ENCODE assay signal across 8 cellular contexts in the genomic region with DNA sequence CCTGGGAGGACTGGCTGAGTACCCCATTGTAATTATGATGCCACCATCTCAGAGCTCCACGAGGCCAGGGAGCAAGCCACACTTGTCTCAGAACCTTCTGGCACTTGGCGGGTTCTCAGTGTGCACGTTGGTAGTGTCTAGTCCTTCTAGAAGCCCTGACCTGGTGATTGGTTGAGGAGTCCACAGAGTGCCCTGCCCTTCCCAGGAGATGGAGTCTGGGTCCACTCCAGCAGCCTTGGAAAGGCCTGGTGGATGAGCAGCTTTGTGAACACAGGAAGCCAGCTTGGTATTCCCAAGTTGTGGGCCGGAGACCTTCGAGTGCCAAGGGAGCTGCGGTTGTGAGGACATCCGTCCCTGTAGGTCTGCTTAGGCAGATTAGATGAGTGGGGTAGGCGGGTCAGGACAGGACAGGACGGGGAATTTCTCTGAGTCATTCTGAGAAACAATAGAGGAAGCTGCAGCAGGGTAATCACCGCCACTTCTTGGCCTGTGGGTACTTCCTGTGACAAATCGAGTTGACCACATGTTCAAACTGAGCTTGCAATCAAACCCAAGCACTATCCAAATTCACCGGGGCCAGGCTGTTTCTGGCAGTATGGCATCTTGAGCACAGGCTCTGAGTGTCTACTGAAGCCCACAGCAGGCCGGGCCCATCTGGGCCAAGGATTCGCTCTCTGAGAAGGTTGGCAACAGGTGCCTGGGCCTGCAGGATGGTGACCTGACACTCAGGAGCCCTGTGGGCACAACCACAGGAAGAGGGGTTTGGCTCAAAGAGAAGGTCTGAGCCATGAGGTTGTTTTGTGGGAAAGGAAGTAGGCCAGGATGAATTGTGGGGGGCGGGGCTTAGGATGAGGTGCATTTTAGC.
DNase-seq lines count a peak whose midpoint lies in the region; ATAC-seq and TF ChIP-seq lines count a peak whose summit lies in the region.

No MANE protein-coding gene starts in this region.

- H3K4me3 ChIP-seq in foreskin fibroblast (ENCODE audit: low read depth in 1 of 2, low read length in 2 of 2) (no peak overlapping the region), ovary (no peak overlapping the region)

- peak; percentile 97 for ATAC-seq in HG03025 (IDR thresholded peaks at IDR 0.05; ENCODE audit: low FRiP score, unreplicated experiment)

- H3K9me3 Mint-ChIP-seq in activated T-cell treated with anti-CD3 and anti-CD28 coated beads, Interleukin-2, amount 50 U/mL, for 24 hours: no peaks in the 10 kb centered on the region

- H3K4me1 ChIP-seq in ovary (ENCODE audit: insufficient read depth): no peaks in the 10 kb centered on the region

- 87 to 91% (median 87%) methylated on average over 15 of the region's 15 CpGs for WGBS in ovary, 3 donors

- H3K4me3 Mint-ChIP-seq in activated T-cell treated with anti-CD3 and anti-CD28 coated beads, Interleukin-2, amount 50 U/mL, for 24 hours: peak overlapping the region; percentile 61

- TF ChIP-seq EP300 in ovary (IDR thresholded peaks at IDR 0.05): no peak

- TF ChIP-seq CTCF in foreskin fibroblast (IDR thresholded peaks at IDR 0.05; ENCODE audit: low read depth, low read length) (no peak), ovary (IDR thresholded peaks at IDR 0.05) (no peak)

- H3K4me1 Mint-ChIP-seq in activated T-cell treated with anti-CD3 and anti-CD28 coated beads, Interleukin-2, amount 50 U/mL, for 24 hours (ENCODE audit: low read depth): peaks cover 47% of the 10 kb centered on the region

- H3K27me3 Mint-ChIP-seq in activated T-cell treated with anti-CD3 and anti-CD28 coated beads, Interleukin-2, amount 50 U/mL, for 24 hours: no peaks in the 10 kb centered on the region

- H3K27ac Mint-ChIP-seq in activated T-cell treated with anti-CD3 and anti-CD28 coated beads, Interleukin-2, amount 50 U/mL, for 24 hours: peak overlapping the region; percentile 89

- no peaks in the 10 kb centered on the region for H3K27me3 ChIP-seq in ovary

- intact Hi-C loops in ovary (cut with DNase I): no loop called here

- no peak overlapping the region for H3K27ac ChIP-seq in ovary

- H3K9me3 ChIP-seq in ovary: no peaks in the 10 kb centered on the region

- H3K36me3 ChIP-seq in ovary: no peaks in the 10 kb centered on the region

- no peak for TF ChIP-seq POLR2A in ovary (IDR thresholded peaks at IDR 0.05)

- H3K36me3 Mint-ChIP-seq in activated T-cell treated with anti-CD3 and anti-CD28 coated beads, Interleukin-2, amount 50 U/mL, for 24 hours (ENCODE audit: low read depth): peaks cover 37% of the 10 kb centered on the region

- DNase-seq in DMS153 treated with DMSO at 0.1 percent for 48 hours (lab: John Stamatoyannopoulos, UW; ENCODE audit: unreplicated experiment) (peak; percentile 6), DMS153 (lab: John Stamatoyannopoulos, UW) (no peak), OCI-M1 (lab: John Stamatoyannopoulos, UW) (peak; percentile 97), foreskin fibroblast (peak; percentile 82 to 88), renal cortical epithelial cell (ENCODE audit: low read depth) (peak; percentile 97), ovary (no peak)
- peak; percentile 70 for DNase-seq in activated T-cell treated with anti-CD3 and anti-CD28 coated beads, Interleukin-2, amount 50 U/mL, for 24 hours

Comparison
In these comparisons a context has a peak if more than half of its experiments do, and no peak if none do; other contexts are left out.
1. DNase-seq: peak in DMS153 treated with DMSO at 0.1 percent for 48 hours (single experiment), OCI-M1 (single experiment), activated T-cell treated with anti-CD3 and anti-CD28 coated beads, Interleukin-2, amount 50 U/mL, for 24 hours (single experiment), foreskin fibroblast (2 of 2) and renal cortical epithelial cell (single experiment); none in DMS153 (single experiment) and ovary (0 of 5).